Comparison of ENCODE assay signal across 8 cellular contexts in genomic region chr17:10663231-10663630, GRCh38.
"Had no signal": no experiment of that assay in that cellular context is flagged by ENCODE, and none has a peak within 500 bp of the region (broad histone marks: within the 10 kb centered on the region; RNA-seq: fewer than 3 reads in every experiment).

No MANE protein-coding gene starts in this region.

- ATAC-seq: GM12878 had no signal

- FAIRE-seq: G401.6, GM12878, GM12891, GM12892, GM18507, GM19239 had no signal

- H3K4me3 ChIP-seq: GM12878 had no signal

- DNase-seq: GDM1, GF-D8 had no signal
